8 cellular contexts compared by ENCODE assay signal in genomic region chr15:81001180-81002003, GRCh38. TPM values are rescaled to one million over a fixed set of nuclear protein-coding genes. Genes with fewer than 3 reads are reported as not detected.
DNase-seq lines count a peak whose midpoint lies in the region; ATAC-seq and TF ChIP-seq lines count a peak whose summit lies in the region.

No MANE protein-coding gene starts in this region.

- H3K27me3 Mint-ChIP-seq in central memory CD8-positive, alpha-beta T cell: no peaks in the 10 kb centered on the region

- DNase-seq in ELR (ENCODE audit: low read depth) (peak; percentile 68), HT1080 (ENCODE audit: low read depth) (peak; percentile 26), kidney tubule cell (ENCODE audit: low spot score) (peak; percentile 68), NCI-H1694 treated with DMSO at 0.1 percent for 48 hours (lab: John Stamatoyannopoulos, UW) (no peak)
- DNase-seq in central memory CD8-positive, alpha-beta T cell (ENCODE audit: low spot score in 2 of 2): peak; percentile 33 to 37
- peak; percentile 58 for DNase-seq in stimulated activated CD4-positive, alpha-beta T cell treated with anti-CD3 and anti-CD28 coated beads, Interleukin-4, amount 100 ng/mL, for 1 hour

- H3K4me3 Mint-ChIP-seq in central memory CD8-positive, alpha-beta T cell: peak overlapping the region; percentile 94

- peak; percentile 32 for ATAC-seq in GM21423 (IDR thresholded peaks at IDR 0.05; ENCODE audit: unreplicated experiment)
- ATAC-seq in central memory CD8-positive, alpha-beta T cell (replicated peaks; ENCODE audit: extremely low read depth, poor library complexity, severe bottlenecking): peak; percentile 37

- H3K4me1 Mint-ChIP-seq in central memory CD8-positive, alpha-beta T cell: peaks cover 43% of the 10 kb centered on the region

- peak overlapping the region; percentile 93 for H3K27ac Mint-ChIP-seq in central memory CD8-positive, alpha-beta T cell (ENCODE audit: low read depth)

- H3K9me3 Mint-ChIP-seq in central memory CD8-positive, alpha-beta T cell: no peaks in the 10 kb centered on the region

- H3K27ac ChIP-seq in VCaP: peak overlapping the region; percentile 99

- no peak for TF ChIP-seq CTCF in VCaP (conservative IDR thresholded peaks at IDR 0.05)

- peaks cover 28% of the 10 kb centered on the region for H3K36me3 Mint-ChIP-seq in central memory CD8-positive, alpha-beta T cell (ENCODE audit: insufficient read depth)

RNA-seq across cellular contexts. Expression of gene TLNRD1, which starts 0.7 kb away (rescaled TPM):
- 17.7 and 20.6 TPM in 2 replicates for total RNA-seq in HT1080 (2014; rRNA removed; shearing (Covaris generic))
- polyA plus RNA-seq in HT1080 (2015; cell fraction: cytosol; rRNA removed): 18.1 and 20.3 TPM in 2 replicates
- 13.1 and 13.3 TPM in 2 replicates for polyA plus RNA-seq in HT1080 (2015; cell fraction: nucleus; rRNA removed)

RNA-seq across cellular contexts. Expression of gene MESD, which starts 11.8 kb away (rescaled TPM):
- 25.2 and 27.6 TPM in 2 replicates for total RNA-seq in HT1080 (2014; rRNA removed; shearing (Covaris generic))
- polyA plus RNA-seq in HT1080 (2015; cell fraction: cytosol; rRNA removed): 23.9 and 25.8 TPM in 2 replicates
- polyA plus RNA-seq in HT1080 (2015; cell fraction: nucleus; rRNA removed): 18.6 and 20.0 TPM in 2 replicates
